In the genomic region with DNA sequence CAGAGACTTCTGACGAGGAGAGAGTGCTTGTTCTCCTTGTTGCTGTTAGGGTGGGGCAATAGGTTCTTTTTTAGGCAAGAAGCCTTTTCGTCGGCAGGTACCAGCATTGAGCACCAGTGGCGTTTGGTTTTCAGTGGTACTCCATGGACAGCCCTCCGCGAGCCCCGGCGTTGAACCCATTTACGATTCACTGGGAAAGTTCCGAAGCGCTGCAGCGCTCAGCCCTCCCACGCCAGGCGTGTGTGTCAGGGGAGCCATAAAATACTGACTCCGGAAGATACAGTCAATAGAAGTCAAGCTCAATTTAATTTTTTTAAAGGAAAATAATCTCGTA, we compare ENCODE assay signal across 8 cellular contexts. TPM values are rescaled to one million over a fixed set of nuclear protein-coding genes. Genes with fewer than 3 reads are reported as not detected.
DNase-seq lines count a peak whose midpoint lies in the region; ATAC-seq and TF ChIP-seq lines count a peak whose summit lies in the region.

No MANE protein-coding gene starts in this region.

- TF ChIP-seq CTCF in BE2C (IDR thresholded peaks at IDR 0.05; ENCODE audit: low read depth, low read length) (no peak), HL-60 (IDR thresholded peaks at IDR 0.05; ENCODE audit: insufficient read depth, low read length) (no peak), right atrium auricular region (IDR thresholded peaks at IDR 0.05) (peak in 1 of 2 donors; percentile 19), smooth muscle cell (IDR thresholded peaks at IDR 0.05; ENCODE audit: borderline replicate concordance, insufficient read depth, poor library complexity, severe bottlenecking) (no peak)

- peaks cover 37% of the 10 kb centered on the region for H4K20me1 ChIP-seq in smooth muscle cell (ENCODE audit: low read depth)

- WGBS in smooth muscle cell (ENCODE audit: low lambda C conversion rate), result 1% methylated on average over 16 of the region's 16 CpGs

- no peaks in the 10 kb centered on the region for H3F3A ChIP-seq in smooth muscle cell (ENCODE audit: low read depth)

- peak overlapping the region; percentile 64 for H3K27ac ChIP-seq in HL-60 (replicated peaks)
- peak overlapping the region; percentile 94 to 96 for H3K27ac ChIP-seq in right atrium auricular region
- H3K27ac ChIP-seq in smooth muscle cell (ENCODE audit: low read depth), result peak overlapping the region; percentile 84

- peak overlapping the region; percentile 85 for H2AFZ ChIP-seq in smooth muscle cell (ENCODE audit: low read depth)

- H3K36me3 ChIP-seq in BE2C (no peaks in the 10 kb centered on the region), right atrium auricular region (no peaks in the 10 kb centered on the region), smooth muscle cell (ENCODE audit: low read depth) (no peaks in the 10 kb centered on the region)

- DNase-seq in BE2C, result no peak
- no peak for DNase-seq in HL-60 (ENCODE audit: low read depth in 1 of 2, low spot score in 1 of 2)
- DNase-seq in activated naive CD4-positive, alpha-beta T cell (lab: John Stamatoyannopoulos, UW), result peak in 3 of 4 experiments; percentile 30 to 40 (median 36)
- no peak for DNase-seq in right atrium auricular region (ENCODE audit: low spot score)
- DNase-seq in smooth muscle cell (lab: John Stamatoyannopoulos, UW; ENCODE audit: unreplicated experiment), result no peak
- no peak for DNase-seq in SIG-M5 (lab: John Stamatoyannopoulos, UW)

- H3K9me3 ChIP-seq in BE2C, result no peaks in the 10 kb centered on the region
- no peaks in the 10 kb centered on the region for H3K9me3 ChIP-seq in right atrium auricular region
- no peaks in the 10 kb centered on the region for H3K9me3 ChIP-seq in smooth muscle cell (replicated peaks; ENCODE audit: low read depth)

- peak overlapping the region; percentile 77 for H3K4me3 ChIP-seq in BE2C (ENCODE audit: low read depth, low read length)
- H3K4me3 ChIP-seq in HL-60 (replicated peaks; ENCODE audit: insufficient read depth, low read length), result peak overlapping the region; percentile 96
- peak overlapping the region; percentile 89 to 96 for H3K4me3 ChIP-seq in right atrium auricular region
- peak overlapping the region; percentile 71 for H3K4me3 ChIP-seq in smooth muscle cell

- peaks cover 43% of the 10 kb centered on the region for H3K79me2 ChIP-seq in smooth muscle cell (ENCODE audit: low read depth)

- ATAC-seq in HG02852 (IDR thresholded peaks at IDR 0.05; ENCODE audit: unreplicated experiment), result no peak
- ATAC-seq in HG02798 (IDR thresholded peaks at IDR 0.05; ENCODE audit: poor library complexity, unreplicated experiment), result no peak

- H3K27me3 ChIP-seq in BE2C, result no peaks in the 10 kb centered on the region
- no peaks in the 10 kb centered on the region for H3K27me3 ChIP-seq in HL-60 (ENCODE audit: insufficient read depth, poor library complexity, severe bottlenecking)
- no peaks in the 10 kb centered on the region for H3K27me3 ChIP-seq in right atrium auricular region
- no peaks in the 10 kb centered on the region for H3K27me3 ChIP-seq in smooth muscle cell (ENCODE audit: low read depth)

- H3K4me2 ChIP-seq in smooth muscle cell, result peak overlapping the region; percentile 89

- H3K4me1 ChIP-seq in BE2C, result no peaks in the 10 kb centered on the region
- H3K4me1 ChIP-seq in right atrium auricular region, result peaks cover 0 to 36% of the 10 kb centered on the region in 2 donors
- H3K4me1 ChIP-seq in smooth muscle cell (ENCODE audit: low read depth), result peaks cover 27% of the 10 kb centered on the region

- H3K9ac ChIP-seq in smooth muscle cell (ENCODE audit: low read depth), result peak overlapping the region; percentile 79

RNA-seq across cellular contexts. Expression of gene ROCK1, which starts 0.5 kb away (rescaled TPM):
- 9.8 TPM for polyA plus RNA-seq in BE2C (2012; ENCODE audit: insufficient read depth, insufficient read length, low read depth)
- total RNA-seq in right atrium auricular region (10 to 100 TPM; 20.7 to 26.2 TPM), smooth muscle cell (38.7 and 47.4 TPM in 2 replicates)
- polyA plus RNA-seq in smooth muscle cell, result 23.9 and 25.8 TPM in 2 replicates

Comparison
In these comparisons a context has a peak if more than half of its experiments do, and no peak if none do; other contexts are left out.
1. DNase-seq: peak in activated naive CD4-positive, alpha-beta T cell (3 of 4); none in BE2C (single experiment), HL-60 (0 of 2), right atrium auricular region (single experiment), smooth muscle cell (single experiment) and SIG-M5 (single experiment).
2. Peak in every context shown above with its lines, with median percentiles within 50 percentile points of each other: H3K4me3 ChIP-seq and H3K27ac ChIP-seq.